1 cellular context compared by ENCODE assay signal in the genomic region with DNA sequence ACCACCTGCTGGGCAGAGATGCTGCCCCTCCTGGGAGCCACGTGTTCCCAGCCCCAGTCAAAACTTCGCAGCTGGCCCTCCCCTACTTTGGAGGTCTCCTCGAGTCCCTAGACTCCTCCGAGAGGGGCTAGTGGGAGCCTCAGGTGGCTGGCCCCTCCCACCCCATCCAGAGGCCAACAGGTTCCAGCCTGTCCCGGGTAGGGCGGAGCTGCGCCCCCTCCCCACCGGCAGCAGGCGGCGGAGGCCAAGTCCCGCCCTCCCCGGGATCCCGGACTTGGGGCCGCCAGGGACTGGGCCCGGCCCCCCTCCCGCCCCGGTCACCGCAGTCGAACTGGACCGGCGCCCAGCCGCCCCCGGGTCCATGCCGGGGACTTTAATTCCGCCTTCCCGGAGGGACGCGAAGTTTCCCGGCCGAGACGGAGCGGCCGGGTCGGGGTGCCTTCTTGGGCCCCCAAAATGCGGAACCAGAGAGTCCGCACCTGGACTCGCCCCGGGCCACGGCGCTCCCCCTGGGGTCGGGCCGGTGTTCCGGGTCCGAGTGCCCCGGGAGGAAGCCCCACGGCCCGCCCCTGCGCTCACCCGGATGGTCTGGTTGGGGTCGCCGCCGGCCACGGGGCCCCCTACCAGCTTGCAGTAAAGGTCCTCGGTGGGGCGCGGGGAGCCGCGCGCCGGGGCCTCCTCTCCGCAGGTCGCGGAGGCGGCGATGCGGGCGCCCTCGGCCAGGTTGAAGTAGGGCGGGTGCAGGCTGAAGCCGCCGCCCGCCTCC.
A peak's percentile ranks its signal among the peaks of the same experiment; 100 is the strongest.
TF ChIP-seq lines count a peak whose summit lies in the region.

No MANE protein-coding gene starts in this region.

TF ChIP-seq in HepG2, 621 proteins besides CTCF, POLR2A, EP300 and RAD21 (continued from another document and continues in another):
- TF ChIP-seq THAP9 (CRISPR knock-in tag; IDR thresholded peaks at IDR 0.05; ENCODE audit: borderline replicate concordance) (peak; percentile 22; the same call in 1 of the 2 replicates), TAF15 (IDR thresholded peaks at IDR 0.05; ENCODE audit: low read depth, low read length, poor library complexity, severe bottlenecking) (peak; percentile 98), ZNF781 (CRISPR knock-in tag; IDR thresholded peaks at IDR 0.05; ENCODE audit: borderline replicate concordance, not compliant biosample characterization) (no peak), GPN1 (CRISPR knock-in tag; IDR thresholded peaks at IDR 0.05; ENCODE audit: borderline replicate concordance) (peak; percentile 19; the same call in 1 of the 2 replicates), ZNF34 (CRISPR knock-in tag; IDR thresholded peaks at IDR 0.05; ENCODE audit: borderline replicate concordance) (no peak), SIN3B (IDR thresholded peaks at IDR 0.05; ENCODE audit: low read length) (no peak), ZNF3 (CRISPR knock-in tag; IDR thresholded peaks at IDR 0.05) (no peak), ZNF235 (CRISPR knock-in tag; IDR thresholded peaks at IDR 0.05; ENCODE audit: borderline replicate concordance) (peak; percentile 88; the same call in 1 of the 2 replicates), PCBP2 (optimal IDR thresholded peaks at IDR 0.05; ENCODE audit: low read depth, low read length, poor library complexity, severe bottlenecking) (no peak), SP1 (IDR thresholded peaks at IDR 0.05) (no peak), SP1 (CRISPR knock-in tag; IDR thresholded peaks at IDR 0.05) (peak; percentile 48; the same call in 1 of the 2 replicates), ZNF772 (CRISPR knock-in tag; IDR thresholded peaks at IDR 0.05) (no peak), ZNF44 (CRISPR knock-in tag; IDR thresholded peaks at IDR 0.05) (no peak), KLF16 (CRISPR knock-in tag; IDR thresholded peaks at IDR 0.05) (peak in 1 of 2 experiments; percentile 51; a peak in 1 of 4 replicates), MTERF4 (CRISPR knock-in tag; IDR thresholded peaks at IDR 0.05) (peak; percentile 87), RNF219 (CRISPR knock-in tag; IDR thresholded peaks at IDR 0.05) (no peak; the same call in 1 of the 2 replicates), MAZ (IDR thresholded peaks at IDR 0.05; ENCODE audit: borderline replicate concordance, low read depth, low read length) (peak; percentile 6; the same call in 1 of the 2 replicates), MAZ (CRISPR knock-in tag; IDR thresholded peaks at IDR 0.05; ENCODE audit: low read depth) (peak; percentile 67), HNF1B (CRISPR knock-in tag; IDR thresholded peaks at IDR 0.05) (no peak; the same call in 1 of the 2 replicates), RFXAP (CRISPR knock-in tag; IDR thresholded peaks at IDR 0.05; ENCODE audit: borderline replicate concordance) (0 out of 2 replicates have a peak, but pooled peaks have one; percentile 23), ZNF549 (CRISPR knock-in tag; IDR thresholded peaks at IDR 0.05) (no peak), CREB1 (IDR thresholded peaks at IDR 0.05) (no peak), CREB1 (CRISPR knock-in tag; IDR thresholded peaks at IDR 0.05) (no peak), KLF12 (CRISPR knock-in tag; IDR thresholded peaks at IDR 0.05; ENCODE audit: borderline replicate concordance) (peak; percentile 63; the same call in 1 of the 2 replicates), ZBTB4 (CRISPR knock-in tag; IDR thresholded peaks at IDR 0.05; ENCODE audit: borderline replicate concordance) (no peak), ZNF615 (CRISPR knock-in tag; IDR thresholded peaks at IDR 0.05; ENCODE audit: borderline replicate concordance) (no peak), MEIS2 (CRISPR knock-in tag; IDR thresholded peaks at IDR 0.05) (peak; percentile 64), ZNF30 (CRISPR knock-in tag; IDR thresholded peaks at IDR 0.05) (no peak), ZNF574 (CRISPR knock-in tag; IDR thresholded peaks at IDR 0.05) (peak; percentile 58; the same call in 1 of the 2 replicates), KLF9 (CRISPR knock-in tag; IDR thresholded peaks at IDR 0.05; ENCODE audit: low read depth) (no peak)
- TF ChIP-seq, protein P1, sequence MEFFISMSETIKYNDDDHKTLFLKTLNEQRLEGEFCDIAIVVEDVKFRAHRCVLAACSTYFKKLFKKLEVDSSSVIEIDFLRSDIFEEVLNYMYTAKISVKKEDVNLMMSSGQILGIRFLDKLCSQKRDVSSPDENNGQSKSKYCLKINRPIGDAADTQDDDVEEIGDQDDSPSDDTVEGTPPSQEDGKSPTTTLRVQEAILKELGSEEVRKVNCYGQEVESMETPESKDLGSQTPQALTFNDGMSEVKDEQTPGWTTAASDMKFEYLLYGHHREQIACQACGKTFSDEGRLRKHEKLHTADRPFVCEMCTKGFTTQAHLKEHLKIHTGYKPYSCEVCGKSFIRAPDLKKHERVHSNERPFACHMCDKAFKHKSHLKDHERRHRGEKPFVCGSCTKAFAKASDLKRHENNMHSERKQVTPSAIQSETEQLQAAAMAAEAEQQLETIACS (CRISPR knock-in tag; IDR thresholded peaks at IDR 0.05): peak; percentile 57; the same call in 1 of the 2 replicates
- TF ChIP-seq, protein P2, sequence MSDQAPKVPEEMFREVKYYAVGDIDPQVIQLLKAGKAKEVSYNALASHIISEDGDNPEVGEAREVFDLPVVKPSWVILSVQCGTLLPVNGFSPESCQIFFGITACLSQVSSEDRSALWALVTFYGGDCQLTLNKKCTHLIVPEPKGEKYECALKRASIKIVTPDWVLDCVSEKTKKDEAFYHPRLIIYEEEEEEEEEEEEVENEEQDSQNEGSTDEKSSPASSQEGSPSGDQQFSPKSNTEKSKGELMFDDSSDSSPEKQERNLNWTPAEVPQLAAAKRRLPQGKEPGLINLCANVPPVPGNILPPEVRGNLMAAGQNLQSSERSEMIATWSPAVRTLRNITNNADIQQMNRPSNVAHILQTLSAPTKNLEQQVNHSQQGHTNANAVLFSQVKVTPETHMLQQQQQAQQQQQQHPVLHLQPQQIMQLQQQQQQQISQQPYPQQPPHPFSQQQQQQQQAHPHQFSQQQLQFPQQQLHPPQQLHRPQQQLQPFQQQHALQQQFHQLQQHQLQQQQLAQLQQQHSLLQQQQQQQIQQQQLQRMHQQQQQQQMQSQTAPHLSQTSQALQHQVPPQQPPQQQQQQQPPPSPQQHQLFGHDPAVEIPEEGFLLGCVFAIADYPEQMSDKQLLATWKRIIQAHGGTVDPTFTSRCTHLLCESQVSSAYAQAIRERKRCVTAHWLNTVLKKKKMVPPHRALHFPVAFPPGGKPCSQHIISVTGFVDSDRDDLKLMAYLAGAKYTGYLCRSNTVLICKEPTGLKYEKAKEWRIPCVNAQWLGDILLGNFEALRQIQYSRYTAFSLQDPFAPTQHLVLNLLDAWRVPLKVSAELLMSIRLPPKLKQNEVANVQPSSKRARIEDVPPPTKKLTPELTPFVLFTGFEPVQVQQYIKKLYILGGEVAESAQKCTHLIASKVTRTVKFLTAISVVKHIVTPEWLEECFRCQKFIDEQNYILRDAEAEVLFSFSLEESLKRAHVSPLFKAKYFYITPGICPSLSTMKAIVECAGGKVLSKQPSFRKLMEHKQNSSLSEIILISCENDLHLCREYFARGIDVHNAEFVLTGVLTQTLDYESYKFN (CRISPR knock-in tag; conservative IDR thresholded peaks at IDR 0.05): peak; percentile 62
